22 cellular contexts compared by ENCODE assay signal in the genomic region with DNA sequence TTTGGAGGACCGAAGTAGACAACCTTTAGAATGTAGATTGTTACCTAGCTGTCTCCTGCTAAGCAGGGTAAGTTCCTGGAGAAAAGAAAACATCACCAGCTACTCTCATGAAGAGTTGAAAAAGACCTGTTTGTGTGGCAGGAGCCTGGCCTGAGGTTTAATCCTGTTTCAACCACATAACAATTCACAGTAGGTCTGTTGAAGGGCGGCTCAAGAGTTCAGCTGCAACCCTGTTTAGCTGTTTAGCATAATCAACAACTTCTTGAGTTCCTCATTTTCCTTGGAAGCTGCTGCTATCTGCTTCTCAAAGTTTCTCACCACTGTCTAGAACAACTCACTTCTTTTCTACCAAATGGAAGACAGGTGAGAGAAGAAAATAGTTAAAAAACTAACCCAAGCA.
A peak's percentile ranks its signal among the peaks of the same experiment; 100 is the strongest.
DNase-seq lines count a peak whose midpoint lies in the region; ATAC-seq, FAIRE-seq and TF ChIP-seq lines count a peak whose summit lies in the region.
"Had no signal": no experiment of that assay in that cellular context is flagged by ENCODE, and none has a peak within 500 bp of the region (broad histone marks: within the 10 kb centered on the region; RNA-seq: fewer than 3 reads in every experiment).

No MANE protein-coding gene starts in this region.

- peaks cover 20% of the 10 kb centered on the region for H3K9me3 Mint-ChIP-seq in T-helper 2 cell treated with Interferon-gamma antibody and Interleukin-4, amounts not matched to agents 5 μg/mL and 100 μg/mL, for 36 hours

- TF ChIP-seq RAD21 in GM12878 (IDR thresholded peaks at IDR 0.05; ENCODE audit: insufficient read depth, low read depth, low read length), result no peak

- in situ Hi-C loops in GM12878 (cut with MboI), result no loop called here

- H3K27me3 Mint-ChIP-seq in T-helper 2 cell treated with Interferon-gamma antibody and Interleukin-4, amounts not matched to agents 5 μg/mL and 100 μg/mL, for 36 hours (ENCODE audit: low read depth), result peaks cover 4% of the 10 kb centered on the region

- no peaks in the 10 kb centered on the region for H4K20me1 ChIP-seq in GM12878 (ENCODE audit: control insufficient read depth, insufficient read depth)

- DNase-seq in GM12878 (ENCODE audit: low read depth, low spot score) (no peak), NCI-H774 (lab: John Stamatoyannopoulos, UW) (no peak), HuH-7 (ENCODE audit: low spot score) (no peak), AG08396 (ENCODE audit: low spot score) (no peak)
- no peak for DNase-seq in T-helper 2 cell treated with Interferon-gamma antibody and Interleukin-4, amounts not matched to agents 5 μg/mL and 100 μg/mL, for 36 hours (ENCODE audit: low spot score)
- DNase-seq: activated CD4-positive, alpha-beta T cell treated with anti-CD3 and anti-CD28 coated beads, Interleukin-2, amount 10 ng/mL, durations not matched to agents 24 days and 14 days; adrenal gland; immature natural killer cell; left ventricle myocardium inferior; NCI-H1436; NCI-H2171; NCI-H526; right lobe of liver; Right ventricle myocardium superior had no signal

- H3K4me3 Mint-ChIP-seq in T-helper 2 cell treated with Interferon-gamma antibody and Interleukin-4, amounts not matched to agents 5 μg/mL and 100 μg/mL, for 36 hours, result no peak overlapping the region
- H3K4me3 Mint-ChIP-seq: activated CD4-positive, alpha-beta T cell treated with anti-CD3 and anti-CD28 coated beads, Interleukin-2, amount 10 ng/mL, durations not matched to agents 24 days and 14 days; CD14-positive monocyte; immature natural killer cell; mesothelial cell of epicardium; natural killer cell treated with Interleukin-12 subunit alpha and Interleukin-12 subunit beta and Interleukin-15 and Interleukin-18, amount 100 ng/mL, for 72 hours had no signal

- no TSS peak for BruUV-seq in GM12878 (replicated peaks; lab: Mats Ljungman, UMichigan)

- POLR2A ChIA-PET in GM12878 (lab: Charles Lee), result no interaction called here

- peaks cover 20% of the 10 kb centered on the region for H3K4me1 Mint-ChIP-seq in T-helper 2 cell treated with Interferon-gamma antibody and Interleukin-4, amounts not matched to agents 5 μg/mL and 100 μg/mL, for 36 hours (ENCODE audit: low read depth)

- CTCF ChIA-PET in GM12878 (lab: Yijun Ruan, JAX), result no interaction called here

- peak; percentile 36 for ATAC-seq in GM18502 (IDR thresholded peaks at IDR 0.05; ENCODE audit: poor library complexity, unreplicated experiment)
- ATAC-seq in GM21447 (IDR thresholded peaks at IDR 0.05; ENCODE audit: unreplicated experiment), result peak; percentile 55
- ATAC-seq in HG03521 (IDR thresholded peaks at IDR 0.05; ENCODE audit: unreplicated experiment), result peak; percentile 68
- ATAC-seq in GM12878, result peak; percentile 20; the same call in 1 of the 3 replicates
- ATAC-seq: pancreas had no signal

- H3K27me3 ChIP-seq in GM12878 (replicated peaks in 1 of 2; ENCODE audit: control insufficient read depth in 2 of 2, insufficient read depth in 2 of 2, low read length in 1 of 2), result no peaks in the 10 kb centered on the region
- H3K27me3 ChIP-seq: adrenal gland, pancreas, right lobe of liver had no signal

- WGBS in GM12878 (ENCODE audit: insufficient coverage, insufficient replicate concordance, low lambda C conversion rate, missing lambda C conversion rate), result 65% methylated on average over 2 of the region's 2 CpGs

- H3K36me3 Mint-ChIP-seq in T-helper 2 cell treated with Interferon-gamma antibody and Interleukin-4, amounts not matched to agents 5 μg/mL and 100 μg/mL, for 36 hours (ENCODE audit: low read depth), result peaks cover 2% of the 10 kb centered on the region
- H3K36me3 Mint-ChIP-seq: mesothelial cell of epicardium had no signal

- no peak for TF ChIP-seq EP300 in GM12878 (IDR thresholded peaks at IDR 0.05; ENCODE audit: borderline replicate concordance in 1 of 2, control insufficient read depth in 1 of 2, low read depth in 2 of 2, low read length in 2 of 2)

- H3K4me3 ChIP-seq in GM12878, result no peak overlapping the region
- H3K4me3 ChIP-seq: adrenal gland, left ventricle myocardium inferior, pancreas, right lobe of liver had no signal

- intact Hi-C loops in GM12878 (cut with micrococcal nuclease; ENCODE audit: unreplicated experiment), result no loop called here

- H3K36me3 ChIP-seq in GM12878 (ENCODE audit: control insufficient read depth in 2 of 2, insufficient read depth in 2 of 2, low read length in 1 of 2), result no peaks in the 10 kb centered on the region
- H3K36me3 ChIP-seq: adrenal gland, left ventricle myocardium inferior, pancreas, right lobe of liver had no signal

- TF ChIP-seq CTCF in GM12878 (IDR thresholded peaks at IDR 0.05 in 2 of 3, conservative IDR thresholded peaks at IDR 0.05 in 1 of 3; ENCODE audit: control insufficient read depth in 2 of 3, extremely low read depth in 1 of 3, insufficient read depth in 1 of 3, low read depth in 3 of 3, low read length in 3 of 3), result no peak

- H3K9ac ChIP-seq in GM12878 (ENCODE audit: control insufficient read depth, insufficient read depth, low read length), result no peak overlapping the region

- H3K4me1 ChIP-seq in GM12878 (ENCODE audit: control insufficient read depth, insufficient read depth, low read length), result peaks cover 25% of the 10 kb centered on the region
- H3K4me1 ChIP-seq: adrenal gland, left ventricle myocardium inferior, pancreas, right lobe of liver had no signal

- H3K4me2 ChIP-seq in GM12878 (ENCODE audit: control insufficient read depth, insufficient read depth), result no peak overlapping the region

- peak; percentile 41 for FAIRE-seq in GM12878 (lab: Jason Lieb, UNC)
- FAIRE-seq: pancreas, urothelium cell line had no signal

- no peak overlapping the region for H3K27ac Mint-ChIP-seq in T-helper 2 cell treated with Interferon-gamma antibody and Interleukin-4, amounts not matched to agents 5 μg/mL and 100 μg/mL, for 36 hours
- H3K27ac Mint-ChIP-seq: activated CD4-positive, alpha-beta T cell treated with anti-CD3 and anti-CD28 coated beads, Interleukin-2, amount 10 ng/mL, durations not matched to agents 24 days and 14 days; mesothelial cell of epicardium; natural killer cell treated with Interleukin-12 subunit alpha and Interleukin-12 subunit beta and Interleukin-15 and Interleukin-18, amount 100 ng/mL, for 72 hours had no signal

- H2AFZ ChIP-seq in GM12878 (ENCODE audit: control insufficient read depth, low read depth, low read length), result peak overlapping the region; percentile 25; the same call in 1 of the 2 replicates

- SMC1A ChIA-PET in GM12878 (lab: Charles Lee; ENCODE audit: uncharacterized antibody, unreplicated experiment), result interaction anchor here (0.6 kb wide), 1 partner anchor 104 kb away, joined by 3 read pairs; no protein-coding TSS in a partner anchor

- RAD21 ChIA-PET in GM12878 (lab: Charles Lee; ENCODE audit: unreplicated experiment), result interaction anchor here (0.9 kb wide), 1 partner anchor 10 kb away, joined by 3 read pairs; no protein-coding TSS in a partner anchor

- no peak overlapping the region for H3K27ac ChIP-seq in GM12878 (ENCODE audit: control insufficient read depth, insufficient read depth)
- H3K27ac ChIP-seq: adrenal gland, left ventricle myocardium inferior, pancreas, right lobe of liver had no signal

- H3K9me3 ChIP-seq in GM12878 (replicated peaks; ENCODE audit: control insufficient read depth, insufficient read depth, low read length), result peaks cover 9% of the 10 kb centered on the region; the same call in 2 of the 3 replicates
- H3K9me3 ChIP-seq: adrenal gland, pancreas had no signal

- TF ChIP-seq POLR2A in GM12878 (IDR thresholded peaks at IDR 0.05; ENCODE audit: low read depth, low read length), result no peak

- peaks cover 8% of the 10 kb centered on the region for H3K79me2 ChIP-seq in GM12878 (ENCODE audit: control insufficient read depth, insufficient read depth, low read length)

TF ChIP-seq in GM12878, 131 proteins besides CTCF, POLR2A, EP300 and RAD21:
- TF ChIP-seq RUNX3 (IDR thresholded peaks at IDR 0.05; ENCODE audit: low read length), result 0 out of 2 replicates have a peak, but pooled peaks have one; percentile 9
- no peak for TF ChIP-seq RBBP5 (conservative IDR thresholded peaks at IDR 0.05)
- TF ChIP-seq SPI1 (IDR thresholded peaks at IDR 0.05; ENCODE audit: borderline replicate concordance, insufficient read depth, low read depth, low read length), result peak; percentile 47; the same call in 1 of the 2 replicates
